12 cellular contexts compared by ENCODE assay signal in genomic region chr3:100042577-100042981, GRCh38.
DNase-seq lines count a peak whose midpoint lies in the region; ATAC-seq, FAIRE-seq and TF ChIP-seq lines count a peak whose summit lies in the region.
"Had no signal": no experiment of that assay in that cellular context is flagged by ENCODE, and none has a peak within 500 bp of the region (broad histone marks: within the 10 kb centered on the region; RNA-seq: fewer than 3 reads in every experiment).

No MANE protein-coding gene starts in this region.

- no peaks in the 10 kb centered on the region for H3K36me3 ChIP-seq in heart right ventricle
- H3K36me3 ChIP-seq in endothelial cell of umbilical vein (ENCODE audit: control insufficient read depth in 2 of 2, extremely low read depth in 1 of 2, insufficient read depth in 2 of 2, low read length in 2 of 2): no peaks in the 10 kb centered on the region
- no peaks in the 10 kb centered on the region for H3K36me3 ChIP-seq in vagina
- no peaks in the 10 kb centered on the region for H3K36me3 ChIP-seq in small intestine (ENCODE audit: control insufficient read depth in 2 of 2, insufficient read depth in 2 of 2, low read length in 2 of 2)

- peak overlapping the region; percentile 22 to 90 (median 60) for H3K27ac Mint-ChIP-seq in naive B cell
- H3K27ac Mint-ChIP-seq: stimulated activated effector memory CD8-positive, alpha-beta T cell treated with anti-CD3 and anti-CD28 coated beads, Interleukin-12 subunit alpha, Interleukin-12 subunit beta, amount 100 ng/mL, for 72 hours; T-helper 2 cell treated with Interferon-gamma antibody and Interleukin-4, amounts not matched to agents 5 μg/mL and 100 μg/mL, for 36 hours had no signal

- no peaks in the 10 kb centered on the region for H4K20me1 ChIP-seq in endothelial cell of umbilical vein (replicated peaks; ENCODE audit: control insufficient read depth, extremely low read depth, insufficient read depth, low read length)

- FAIRE-seq in endothelial cell of umbilical vein (lab: Jason Lieb, UNC) (no peak), small intestine (lab: Jason Lieb, UNC) (no peak)
- FAIRE-seq: frontal cortex had no signal

- H3K9me3 ChIP-seq in heart right ventricle: no peaks in the 10 kb centered on the region
- no peaks in the 10 kb centered on the region for H3K9me3 ChIP-seq in endothelial cell of umbilical vein (replicated peaks; ENCODE audit: control insufficient read depth, insufficient read depth, low read length)
- H3K9me3 ChIP-seq in vagina: no peaks in the 10 kb centered on the region
- no peaks in the 10 kb centered on the region for H3K9me3 ChIP-seq in small intestine (ENCODE audit: control insufficient read depth, low read depth)

- no peak for TF ChIP-seq POLR2A in endothelial cell of umbilical vein (IDR thresholded peaks at IDR 0.05; ENCODE audit: low read depth, low read length)
- no peak for TF ChIP-seq POLR2A in vagina (IDR thresholded peaks at IDR 0.05)

- H3K27me3 ChIP-seq in heart right ventricle: no peaks in the 10 kb centered on the region
- no peaks in the 10 kb centered on the region for H3K27me3 ChIP-seq in endothelial cell of umbilical vein (ENCODE audit: control insufficient read depth in 2 of 2, insufficient read depth in 2 of 2, low read length in 2 of 2)
- no peaks in the 10 kb centered on the region for H3K27me3 ChIP-seq in vagina
- H3K27me3 ChIP-seq in small intestine (ENCODE audit: control insufficient read depth in 2 of 2, insufficient read depth in 2 of 2, low read length in 2 of 2): no peaks in the 10 kb centered on the region

- WGBS in heart right ventricle, 2 donors: 45 to 60% methylated on average over 4 of the region's 4 CpGs
- 21 to 46% (median 45%) methylated on average over 4 of the region's 4 CpGs for WGBS in small intestine, 3 donors

- H3K36me3 Mint-ChIP-seq in naive B cell: no peaks in the 10 kb centered on the region
- H3K36me3 Mint-ChIP-seq: stimulated activated effector memory CD8-positive, alpha-beta T cell treated with anti-CD3 and anti-CD28 coated beads, Interleukin-12 subunit alpha, Interleukin-12 subunit beta, amount 100 ng/mL, for 72 hours had no signal

- no TSS peak for BruUV-seq in endothelial cell of umbilical vein (replicated peaks; lab: Mats Ljungman, UMichigan)

- peaks cover 49 to 74% (median 72%) of the 10 kb centered on the region in 3 donors for H3K4me1 Mint-ChIP-seq in naive B cell

- no peaks in the 10 kb centered on the region for H3K9me3 Mint-ChIP-seq in naive B cell
- H3K9me3 Mint-ChIP-seq: stimulated activated effector memory CD8-positive, alpha-beta T cell treated with anti-CD3 and anti-CD28 coated beads, Interleukin-12 subunit alpha, Interleukin-12 subunit beta, amount 100 ng/mL, for 72 hours; T-helper 2 cell treated with Interferon-gamma antibody and Interleukin-4, amounts not matched to agents 5 μg/mL and 100 μg/mL, for 36 hours had no signal

- H3K4me3 Mint-ChIP-seq in naive B cell: peak overlapping the region in 2 of 8 donors; percentile 16 to 26
- H3K4me3 Mint-ChIP-seq: stimulated activated effector memory CD8-positive, alpha-beta T cell treated with anti-CD3 and anti-CD28 coated beads, Interleukin-12 subunit alpha, Interleukin-12 subunit beta, amount 100 ng/mL, for 72 hours; T-helper 2 cell treated with Interferon-gamma antibody and Interleukin-4, amounts not matched to agents 5 μg/mL and 100 μg/mL, for 36 hours had no signal

- no peaks in the 10 kb centered on the region for H3K27me3 Mint-ChIP-seq in naive B cell

- POLR2A ChIA-PET in endothelial cell of umbilical vein (lab: Charles Lee): interaction anchor here (1.3 to 2.7 kb wide), 4 partner anchors 141 to 218 kb away, joined by 6 to 19 read pairs (median 7); partner anchors contain the start of gene TBC1D23

- no peak for TF ChIP-seq CTCF in heart right ventricle (IDR thresholded peaks at IDR 0.05)
- no peak for TF ChIP-seq CTCF in endothelial cell of umbilical vein (IDR thresholded peaks at IDR 0.05; ENCODE audit: extremely low read depth in 1 of 2, insufficient read depth in 1 of 2, low read depth in 1 of 2, low read length in 2 of 2)
- TF ChIP-seq CTCF in vagina (IDR thresholded peaks at IDR 0.05): no peak

- ATAC-seq in heart right ventricle (no peak), naive B cell (ENCODE audit: low read depth in 2 of 2) (no peak)
- ATAC-seq: stimulated activated effector memory CD8-positive, alpha-beta T cell treated with anti-CD3 and anti-CD28 coated beads, Interleukin-12 subunit alpha, Interleukin-12 subunit beta, amount 100 ng/mL, for 72 hours had no signal

- peak overlapping the region; percentile 97 for H3K9ac ChIP-seq in endothelial cell of umbilical vein (replicated peaks; ENCODE audit: extremely low read depth, insufficient read depth, low read length)

- H3K27ac ChIP-seq in heart right ventricle (peak overlapping the region; percentile 81 to 91 (median 86)), endothelial cell of umbilical vein (ENCODE audit: insufficient read depth, low read depth, low read length) (peak overlapping the region; percentile 100), vagina (peak overlapping the region; percentile 81), small intestine (ENCODE audit: low read depth in 1 of 2, low read length in 1 of 2) (peak overlapping the region in 1 of 2 donors; percentile 56)

- H2AFZ ChIP-seq in endothelial cell of umbilical vein (ENCODE audit: low read depth, low read length): peak overlapping the region; percentile 68

- no peaks in the 10 kb centered on the region for H3K9me1 ChIP-seq in endothelial cell of umbilical vein (replicated peaks; ENCODE audit: control insufficient read depth, extremely low read depth, insufficient read depth, low read length)

- no peak overlapping the region for H3K4me3 ChIP-seq in heart right ventricle
- peak overlapping the region in 1 of 3 experiments; percentile 6 for H3K4me3 ChIP-seq in endothelial cell of umbilical vein (replicated peaks in 1 of 3; ENCODE audit: insufficient read depth in 1 of 3, low read depth in 1 of 3, low read length in 3 of 3)
- H3K4me3 ChIP-seq in vagina: no peak overlapping the region
- H3K4me3 ChIP-seq in small intestine (ENCODE audit: low read depth in 1 of 2, low read length in 2 of 2): no peak overlapping the region

- dilution Hi-C loops in endothelial cell of umbilical vein (cut with MboI; ENCODE audit: extremely low pct_ligation_motif_present, low sequenced_read_pairs): no loop called here

- intact Hi-C loops in heart right ventricle (cut with DNase I) (loop anchor here in 6 of 10 donors (5.0 to 10.0 kb wide), 6 partner anchors 35 to 195 kb away; no protein-coding TSS in a partner anchor), cardiac septum (cut with DNase I) (loop anchor here (2.0 to 5.0 kb wide), 2 partner anchors 34 to 100 kb away; no protein-coding TSS in a partner anchor), endothelial cell of umbilical vein (cut with micrococcal nuclease) (loop anchor here (1.0 to 5.0 kb wide), 3 partner anchors 177 to 1070 kb away; partner anchors contain the start of genes LNP1 and TOMM70), vagina (cut with DNase I) (loop anchor here (10.0 kb wide), 1 partner anchor 98 kb away; no protein-coding TSS in a partner anchor)

- peaks cover 14 to 77% (median 57%) of the 10 kb centered on the region in 9 donors for H3K4me1 ChIP-seq in heart right ventricle
- H3K4me1 ChIP-seq in endothelial cell of umbilical vein (ENCODE audit: control insufficient read depth, extremely low read depth, insufficient read depth, low read length): peaks cover 55% of the 10 kb centered on the region
- peaks cover 39% of the 10 kb centered on the region for H3K4me1 ChIP-seq in vagina
- H3K4me1 ChIP-seq in small intestine (ENCODE audit: control insufficient read depth in 2 of 2, insufficient read depth in 1 of 2, low read depth in 1 of 2, low read length in 1 of 2): peaks cover 0 to 13% of the 10 kb centered on the region in 2 donors

- H3K79me2 ChIP-seq in endothelial cell of umbilical vein (ENCODE audit: control insufficient read depth, insufficient read depth, low read length): no peaks in the 10 kb centered on the region

- DNase-seq in heart right ventricle: no peak
- DNase-seq in cardiac septum (ENCODE audit: low spot score): no peak
- no peak for DNase-seq in endothelial cell of umbilical vein (ENCODE audit: low read depth, low spot score)
- DNase-seq in naive B cell: no peak
- DNase-seq in vagina (ENCODE audit: extremely low spot score in 2 of 2): no peak
- DNase-seq in small intestine: no peak
- DNase-seq in NCI-H146 (lab: John Stamatoyannopoulos, UW): no peak
- no peak for DNase-seq in activated naive CD4-positive, alpha-beta T cell treated with anti-CD3 and anti-CD28 coated beads, Interleukin-2, amount 50 U/mL, for 16 hours
- DNase-seq: NCI-H2107 had no signal

- peak overlapping the region; percentile 74 for H3K4me2 ChIP-seq in endothelial cell of umbilical vein (ENCODE audit: insufficient read depth, low read length)

- CTCF ChIA-PET in endothelial cell of umbilical vein (lab: Charles Lee): interaction anchor here (1.2 to 3.3 kb wide), 12 partner anchors 11 to 211 kb away, joined by 3 to 35 read pairs (median 6); no protein-coding TSS in a partner anchor

TF ChIP-seq in endothelial cell of umbilical vein, 7 proteins besides CTCF, POLR2A, EP300 and RAD21:
- no peak for TF ChIP-seq FOS (IDR thresholded peaks at IDR 0.05; ENCODE audit: borderline replicate concordance, insufficient read depth, low read length)
- no peak for TF ChIP-seq MYC (IDR thresholded peaks at IDR 0.05; ENCODE audit: low read depth, low read length)
- TF ChIP-seq GATA2 (IDR thresholded peaks at IDR 0.05; ENCODE audit: insufficient read depth, insufficient read length, low read depth, low read length): no peak
- TF ChIP-seq JUN (IDR thresholded peaks at IDR 0.05; ENCODE audit: borderline replicate concordance, insufficient read depth, insufficient read length, low read depth): no peak
- no peak for TF ChIP-seq MAX (IDR thresholded peaks at IDR 0.05; ENCODE audit: insufficient read depth, insufficient read length)
- TF ChIP-seq POLR2AphosphoS5 (IDR thresholded peaks at IDR 0.05; ENCODE audit: insufficient read depth, low read depth, low read length): no peak
- no peak for TF ChIP-seq EZH2 (IDR thresholded peaks at IDR 0.05; ENCODE audit: borderline replicate concordance, low read depth, low read length, severe bottlenecking)
